16 cellular contexts compared by ENCODE assay signal in the genomic region with DNA sequence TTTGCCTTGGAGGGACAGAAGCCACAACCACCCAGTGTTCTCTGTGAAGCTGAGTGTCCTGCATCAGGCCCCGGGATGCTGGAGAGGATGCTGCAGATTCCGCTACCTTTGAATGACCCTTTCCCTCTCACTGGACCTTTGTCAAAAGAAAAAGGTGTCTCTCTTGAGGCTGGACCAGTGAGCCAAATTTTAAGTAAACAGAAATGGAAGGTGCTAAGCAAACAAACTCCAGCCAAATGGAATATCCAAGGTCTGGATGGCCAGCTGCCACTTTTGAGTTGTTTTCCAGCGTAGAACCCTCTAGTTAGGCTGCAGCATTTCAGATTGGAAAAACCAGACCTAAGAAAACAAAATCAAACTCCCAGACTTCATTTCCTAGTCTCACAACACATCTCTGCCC.
A peak's percentile ranks its signal among the peaks of the same experiment; 100 is the strongest.
DNase-seq lines count a peak whose midpoint lies in the region; ATAC-seq and TF ChIP-seq lines count a peak whose summit lies in the region.
"Had no signal": no experiment of that assay in that cellular context is flagged by ENCODE, and none has a peak within 500 bp of the region (broad histone marks: within the 10 kb centered on the region; RNA-seq: fewer than 3 reads in every experiment).

No MANE protein-coding gene starts in this region.

- H3K4me3 ChIP-seq in MM.1S (ENCODE audit: low read length) = no peak overlapping the region
- H3K4me3 ChIP-seq: A549; BLaER1 treated with 17β-estradiol and CSF1 and Interleukin-3, amounts not matched to agents 10 nM and 100 nM had no signal

- no peaks in the 10 kb centered on the region for H3K9me3 ChIP-seq in MM.1S (replicated peaks; ENCODE audit: insufficient read depth, low read length)
- H3K9me3 ChIP-seq: A549; BLaER1 treated with 17β-estradiol and CSF1 and Interleukin-3, amounts not matched to agents 10 nM and 100 nM; SK-N-SH had no signal

- no peaks in the 10 kb centered on the region for H3K79me2 ChIP-seq in MM.1S (ENCODE audit: low read length)

- H3K27ac Mint-ChIP-seq in nephron = peak overlapping the region; percentile 30 to 91 (median 72)
- H3K27ac Mint-ChIP-seq in T-helper 2 cell treated with Interferon-gamma antibody and Interleukin-4, amounts not matched to agents 5 μg/mL and 100 μg/mL, for 36 hours = no peak overlapping the region

- peaks cover 8% of the 10 kb centered on the region for H3K36me3 Mint-ChIP-seq in nephron (ENCODE audit: low read depth)
- H3K36me3 Mint-ChIP-seq in T-helper 2 cell treated with Interferon-gamma antibody and Interleukin-4, amounts not matched to agents 5 μg/mL and 100 μg/mL, for 36 hours (ENCODE audit: low read depth) = no peaks in the 10 kb centered on the region
- H3K36me3 Mint-ChIP-seq: CD8-positive, alpha-beta memory T cell had no signal

- peaks cover 27% of the 10 kb centered on the region for H3K4me1 Mint-ChIP-seq in nephron
- no peaks in the 10 kb centered on the region for H3K4me1 Mint-ChIP-seq in T-helper 2 cell treated with Interferon-gamma antibody and Interleukin-4, amounts not matched to agents 5 μg/mL and 100 μg/mL, for 36 hours (ENCODE audit: low read depth)
- H3K4me1 Mint-ChIP-seq: CD8-positive, alpha-beta memory T cell had no signal

- no peaks in the 10 kb centered on the region for H3K27me3 Mint-ChIP-seq in nephron (ENCODE audit: low read depth)
- H3K27me3 Mint-ChIP-seq in T-helper 2 cell treated with Interferon-gamma antibody and Interleukin-4, amounts not matched to agents 5 μg/mL and 100 μg/mL, for 36 hours (ENCODE audit: low read depth) = no peaks in the 10 kb centered on the region
- H3K27me3 Mint-ChIP-seq: CD8-positive, alpha-beta memory T cell had no signal

- H2AFZ ChIP-seq in MM.1S (ENCODE audit: low read length) = no peak overlapping the region

- no peaks in the 10 kb centered on the region for H3K27me3 ChIP-seq in MM.1S (replicated peaks; ENCODE audit: insufficient read depth, low read length)
- H3K27me3 ChIP-seq: BLaER1 treated with 17β-estradiol and CSF1 and Interleukin-3, amounts not matched to agents 10 nM and 100 nM had no signal

- ATAC-seq in GM21737 (IDR thresholded peaks at IDR 0.05; ENCODE audit: unreplicated experiment) = no peak
- ATAC-seq: A549 had no signal

- no peak for TF ChIP-seq CTCF in nephron (IDR thresholded peaks at IDR 0.05; ENCODE audit: unreplicated experiment in 3 of 3)
- TF ChIP-seq CTCF in MM.1S (IDR thresholded peaks at IDR 0.05; ENCODE audit: low read length) = no peak

- DNase-seq in DMS 273 treated with DMSO at 0.1 percent for 48 hours (lab: John Stamatoyannopoulos, UW) (peak; percentile 83), NCI-H1092 treated with DMSO at 0.1 percent for 48 hours (lab: John Stamatoyannopoulos, UW) (peak; percentile 92), SHP77 (lab: John Stamatoyannopoulos, UW) (peak; percentile 56 to 70), GDM1 (lab: John Stamatoyannopoulos, UW) (no peak), MM.1S (no peak)
- no peak for DNase-seq in T-helper 2 cell treated with Interferon-gamma antibody and Interleukin-4, amounts not matched to agents 5 μg/mL and 100 μg/mL, for 36 hours (ENCODE audit: low spot score)
- DNase-seq: CD8-positive, alpha-beta memory T cell; DND-41; GF-D8; NCI-H226; NCI-H526; SK-N-SH had no signal

- H3K4me3 Mint-ChIP-seq in nephron = no peak overlapping the region
- H3K4me3 Mint-ChIP-seq in T-helper 2 cell treated with Interferon-gamma antibody and Interleukin-4, amounts not matched to agents 5 μg/mL and 100 μg/mL, for 36 hours = no peak overlapping the region
- H3K4me3 Mint-ChIP-seq: CD8-positive, alpha-beta memory T cell had no signal

- no peaks in the 10 kb centered on the region for H4K20me1 ChIP-seq in MM.1S (ENCODE audit: insufficient read depth, low read length)
- H4K20me1 ChIP-seq: BLaER1 treated with 17β-estradiol and CSF1 and Interleukin-3, amounts not matched to agents 10 nM and 100 nM had no signal

- H3K9me2 ChIP-seq in MM.1S (replicated peaks; ENCODE audit: insufficient read depth, low read length) = no peaks in the 10 kb centered on the region
- H3K9me2 ChIP-seq: SK-N-SH had no signal

- H3K9me3 Mint-ChIP-seq in nephron = no peaks in the 10 kb centered on the region
- H3K9me3 Mint-ChIP-seq in T-helper 2 cell treated with Interferon-gamma antibody and Interleukin-4, amounts not matched to agents 5 μg/mL and 100 μg/mL, for 36 hours = no peaks in the 10 kb centered on the region
- H3K9me3 Mint-ChIP-seq: CD8-positive, alpha-beta memory T cell had no signal

- no peak overlapping the region for H3K9ac ChIP-seq in MM.1S (ENCODE audit: low read length)
- H3K9ac ChIP-seq: BLaER1 treated with 17β-estradiol and CSF1 and Interleukin-3, amounts not matched to agents 10 nM and 100 nM; SK-N-SH had no signal

- H3F3A ChIP-seq in MM.1S (ENCODE audit: insufficient read depth, low read length) = peaks cover 19% of the 10 kb centered on the region

- no peak overlapping the region for H3K27ac ChIP-seq in MM.1S (ENCODE audit: low read length)
- H3K27ac ChIP-seq: A549; BLaER1 treated with 17β-estradiol and CSF1 and Interleukin-3, amounts not matched to agents 10 nM and 100 nM had no signal

- no peak overlapping the region for H3K4me2 ChIP-seq in MM.1S (ENCODE audit: low read depth, low read length)
- H3K4me2 ChIP-seq: A549, SK-N-SH had no signal

- H3K36me3 ChIP-seq in MM.1S (replicated peaks; ENCODE audit: insufficient read depth, low read length) = no peaks in the 10 kb centered on the region

- H3K4me1 ChIP-seq in MM.1S (ENCODE audit: low read length) = peaks cover 46% of the 10 kb centered on the region
- H3K4me1 ChIP-seq: A549 had no signal

Comparison
In these comparisons a context has a peak if more than half of its experiments do, and no peak if none do; other contexts are left out.
1. DNase-seq: peak in DMS 273 treated with DMSO at 0.1 percent for 48 hours (single experiment), NCI-H1092 treated with DMSO at 0.1 percent for 48 hours (single experiment) and SHP77 (2 of 2); none in T-helper 2 cell treated with Interferon-gamma antibody and Interleukin-4, amounts not matched to agents 5 μg/mL and 100 μg/mL, for 36 hours (single experiment), GDM1 (single experiment) and MM.1S (single experiment).